26 cellular contexts compared by ENCODE assay signal in genomic region chr16:79004281-79004680, GRCh38.
"Had no signal": no experiment of that assay in that cellular context is flagged by ENCODE, and none has a peak within 500 bp of the region (broad histone marks: within the 10 kb centered on the region; RNA-seq: fewer than 3 reads in every experiment).

No MANE protein-coding gene starts in this region.

- H3K36me3 ChIP-seq: esophagus squamous epithelium, heart right ventricle, left lung, prostate gland, right atrium auricular region, suprapubic skin, transverse colon, upper lobe of right lung, uterus had no signal

- H3K4me2 ChIP-seq: smooth muscle cell had no signal

- H3K4me1 Mint-ChIP-seq: stimulated activated naive CD8-positive, alpha-beta T cell treated with anti-CD3 and anti-CD28 coated beads, Interleukin-15, amount 100 ng/mL, for 72 hours had no signal

- DNase-seq: cortex of kidney; effector memory CD8-positive, alpha-beta T cell; erythroblast; esophagus squamous epithelium; foreskin melanocyte; glutamatergic neuron; heart right ventricle; hippocampal formation; left cardiac atrium; left lung; naive B cell; stimulated activated CD4-positive, alpha-beta T cell treated with anti-CD3 and anti-CD28 coated beads, Interleukin-12 subunit alpha, Interleukin-12 subunit beta, amount 100 ng/mL, for 4 hours; stimulated activated CD4-positive, alpha-beta T cell treated with anti-CD3 and anti-CD28 coated beads, Interleukin-1b, Interleukin-23, amount 100 ng/mL, for 48 hours; stimulated activated CD4-positive, alpha-beta T cell treated with anti-CD3 and anti-CD28 coated beads, Interleukin-4, amount 100 ng/mL, for 1 hour; stimulated activated CD8-positive, alpha-beta memory T cell treated with anti-CD3 and anti-CD28 coated beads, Interleukin-4, amount 100 ng/mL, for 48 hours; stimulated activated naive CD4-positive, alpha-beta T cell; stimulated activated naive CD8-positive, alpha-beta T cell treated with anti-CD3 and anti-CD28 coated beads, Interleukin-15, amount 100 ng/mL, for 72 hours; transverse colon; upper lobe of right lung; uterus had no signal

- H3K36me3 Mint-ChIP-seq: natural killer cell treated with Interleukin-12 subunit alpha and Interleukin-12 subunit beta and Interleukin-15 and Interleukin-18, amount 100 ng/mL, for 72 hours had no signal

- H3K9me3 ChIP-seq: esophagus squamous epithelium, heart right ventricle, prostate gland, right atrium auricular region, suprapubic skin, transverse colon, upper lobe of right lung, uterus had no signal

- H3K4me3 Mint-ChIP-seq: effector memory CD8-positive, alpha-beta T cell; naive B cell; natural killer cell treated with Interleukin-12 subunit alpha and Interleukin-12 subunit beta and Interleukin-15 and Interleukin-18, amount 100 ng/mL, for 72 hours; neural crest cell; stimulated activated naive CD8-positive, alpha-beta T cell treated with anti-CD3 and anti-CD28 coated beads, Interleukin-15, amount 100 ng/mL, for 72 hours had no signal

- H3K4me3 ChIP-seq: esophagus squamous epithelium, heart right ventricle, left lung, prostate gland, right atrium auricular region, smooth muscle cell, suprapubic skin, transverse colon, upper lobe of right lung, uterus had no signal

- H3K4me1 ChIP-seq: left lung, prostate gland, right atrium auricular region, transverse colon, upper lobe of right lung, uterus had no signal

- ATAC-seq: effector memory CD8-positive, alpha-beta T cell; left cardiac atrium; left lung; natural killer cell treated with Interleukin-12 subunit alpha and Interleukin-12 subunit beta and Interleukin-15 and Interleukin-18, amount 100 ng/mL, for 72 hours; stimulated activated naive CD8-positive, alpha-beta T cell treated with anti-CD3 and anti-CD28 coated beads, Interleukin-15, amount 100 ng/mL, for 72 hours had no signal

- H3K27ac Mint-ChIP-seq: natural killer cell treated with Interleukin-12 subunit alpha and Interleukin-12 subunit beta and Interleukin-15 and Interleukin-18, amount 100 ng/mL, for 72 hours; stimulated activated naive CD8-positive, alpha-beta T cell treated with anti-CD3 and anti-CD28 coated beads, Interleukin-15, amount 100 ng/mL, for 72 hours had no signal

- H3K27me3 ChIP-seq: esophagus squamous epithelium, heart right ventricle, left lung, right atrium auricular region, suprapubic skin, transverse colon, upper lobe of right lung, uterus had no signal

- H3K27me3 Mint-ChIP-seq: effector memory CD8-positive, alpha-beta T cell; naive B cell; natural killer cell treated with Interleukin-12 subunit alpha and Interleukin-12 subunit beta and Interleukin-15 and Interleukin-18, amount 100 ng/mL, for 72 hours; stimulated activated naive CD8-positive, alpha-beta T cell treated with anti-CD3 and anti-CD28 coated beads, Interleukin-15, amount 100 ng/mL, for 72 hours had no signal

- H3K9me3 Mint-ChIP-seq: effector memory CD8-positive, alpha-beta T cell; natural killer cell treated with Interleukin-12 subunit alpha and Interleukin-12 subunit beta and Interleukin-15 and Interleukin-18, amount 100 ng/mL, for 72 hours; neural crest cell had no signal

- H3K27ac ChIP-seq: esophagus squamous epithelium, heart right ventricle, left lung, prostate gland, right atrium auricular region, suprapubic skin, transverse colon, upper lobe of right lung, uterus had no signal
